In genomic region chr7:79090543-79090942, GRCh38 we compare ENCODE assay signal across 17 cellular contexts.
A peak's percentile ranks its signal among the peaks of the same experiment; 100 is the strongest.
DNase-seq lines count a peak whose midpoint lies in the region; ATAC-seq lines count a peak whose summit lies in the region.
"Had no signal": no experiment of that assay in that cellular context is flagged by ENCODE, and none has a peak within 500 bp of the region (broad histone marks: within the 10 kb centered on the region; RNA-seq: fewer than 3 reads in every experiment).

No MANE protein-coding gene starts in this region.

- no peak for ATAC-seq in HG02610 (IDR thresholded peaks at IDR 0.05; ENCODE audit: unreplicated experiment)
- ATAC-seq: esophagus mucosa, left lobe of liver had no signal

- peak; percentile 44 for DNase-seq in ELR (ENCODE audit: low read depth)
- peak; percentile 76 for DNase-seq in M059J (ENCODE audit: low read depth)
- peak; percentile 78 for DNase-seq in SW480 (ENCODE audit: low spot score)
- peak; percentile 2 for DNase-seq in glomerular visceral epithelial cell (ENCODE audit: extremely low spot score)
- DNase-seq in ecto neural progenitor cell (ENCODE audit: low spot score): no peak
- DNase-seq in activated gamma-delta T cell treated with Interleukin-2 at 50 U/mL for 16 hours: no peak
- DNase-seq: activated CD4-positive, CD25-positive, alpha-beta regulatory T cell treated with anti-CD3 and anti-CD28 coated beads, Interleukin-2, amount 50 U/mL, for 72 hours; activated CD8-positive, alpha-beta memory T cell treated with anti-CD3 and anti-CD28 coated beads for 24 hours; H7; NCI-H2029 treated with DMSO at 0.1 percent for 48 hours; nephron progenitor cell; SIG-M5; stimulated activated CD4-positive, alpha-beta T cell treated with anti-CD3 and anti-CD28 coated beads, Interleukin-2, amount 100 ng/mL, for 24 hours; stimulated activated naive CD4-positive, alpha-beta T cell treated with Interleukin-2 at 50 U/mL for 16 hours had no signal

Comparison
In these comparisons a context has a peak if more than half of its experiments do, and no peak if none do; other contexts are left out.
1. DNase-seq: peak in ELR (single experiment), M059J (single experiment), SW480 (single experiment) and glomerular visceral epithelial cell (single experiment); none in ecto neural progenitor cell (single experiment) and activated gamma-delta T cell treated with Interleukin-2 at 50 U/mL for 16 hours (single experiment).